Comparison of ENCODE assay signal across 21 cellular contexts in genomic region chr1:228303596-228303995, GRCh38.
"Had no signal": no experiment of that assay in that cellular context is flagged by ENCODE, and none has a peak within 500 bp of the region (broad histone marks: within the 10 kb centered on the region; RNA-seq: fewer than 3 reads in every experiment).

No MANE protein-coding gene starts in this region.

- DNase-seq: activated CD4-positive, alpha-beta T cell treated with anti-CD3 and anti-CD28 coated beads for 4 hours; activated CD4-positive, alpha-beta T cell treated with anti-CD3 and anti-CD28 coated beads, Interleukin-2, amount 50 U/mL, for 4 hours; activated naive CD4-positive, alpha-beta T cell; activated T-cell treated with anti-CD3 and anti-CD28 coated beads for 4 hours; activated T-cell treated with anti-CD3 and anti-CD28 coated beads, Interleukin-2, amount 50 U/mL, for 72 hours; amniotic stem cell; brain microvascular endothelial cell; central memory CD4-positive, alpha-beta T cell; foreskin keratinocyte; small intestine; stimulated activated CD4-positive, alpha-beta T cell treated with anti-CD3 and anti-CD28 coated beads, Interleukin-1b, Interleukin-23, amount 100 ng/mL, for 48 hours; stimulated activated CD4-positive, alpha-beta T cell treated with anti-CD3 and anti-CD28 coated beads, Interleukin-4, amount 100 ng/mL, for 4 hours; stimulated activated CD8-positive, alpha-beta memory T cell treated with anti-CD3 and anti-CD28 coated beads, Interleukin-4, amount 100 ng/mL, for 48 hours; stimulated activated naive CD8-positive, alpha-beta T cell treated with anti-CD3 and anti-CD28 coated beads, Interleukin-15, amount 100 ng/mL, for 72 hours; substantia nigra; thyroid gland had no signal

- H3K4me1 ChIP-seq: esophagus muscularis mucosa, foreskin keratinocyte, thyroid gland had no signal

- H3K36me3 ChIP-seq: brain microvascular endothelial cell, thyroid gland had no signal

- H3K27ac ChIP-seq: brain microvascular endothelial cell, esophagus muscularis mucosa, foreskin keratinocyte, thyroid gland, VCaP had no signal

- H3K9me3 ChIP-seq: thyroid gland had no signal

- H3K27me3 ChIP-seq: brain microvascular endothelial cell, foreskin keratinocyte, thyroid gland had no signal

- ATAC-seq: activated T-cell treated with anti-CD3 and anti-CD28 coated beads, Interleukin-2, amount 50 U/mL, for 72 hours; foreskin keratinocyte; naive thymus-derived CD8-positive, alpha-beta T cell; sciatic nerve; stimulated activated memory B cell treated with anti-CD40 and anti-IgM and Interleukin-4, amounts not matched to agents 10 μg/mL and 1 μg/mL and 100 μg/mL, for 72 hours; stimulated activated naive CD8-positive, alpha-beta T cell treated with anti-CD3 and anti-CD28 coated beads, Interleukin-15, amount 100 ng/mL, for 72 hours had no signal

- H3K4me3 ChIP-seq: esophagus muscularis mucosa, thyroid gland had no signal
